Comparison of ENCODE assay signal across 9 cellular contexts in the genomic region with DNA sequence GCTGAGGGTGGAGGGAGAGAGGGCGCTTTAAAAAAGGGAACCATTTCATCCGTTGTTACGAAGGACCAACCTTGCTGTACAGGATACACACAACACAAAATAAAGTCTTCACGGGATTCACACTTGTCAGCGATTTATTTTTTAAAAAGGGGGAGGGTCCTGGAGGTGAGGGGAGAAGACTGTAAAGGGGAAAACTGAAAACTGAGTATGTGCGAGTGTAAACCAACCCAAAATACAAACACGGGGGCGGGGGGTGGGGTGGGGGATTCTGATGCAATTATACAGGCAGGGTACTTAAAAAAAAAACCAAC. TPM values are rescaled to one million over a fixed set of nuclear protein-coding genes. Genes with fewer than 3 reads are reported as not detected.
DNase-seq lines count a peak whose midpoint lies in the region; ATAC-seq and TF ChIP-seq lines count a peak whose summit lies in the region.
"Had no signal": no experiment of that assay in that cellular context is flagged by ENCODE, and none has a peak within 500 bp of the region (broad histone marks: within the 10 kb centered on the region; RNA-seq: fewer than 3 reads in every experiment).

No MANE protein-coding gene starts in this region.

- H3K4me2 ChIP-seq in DOHH2 (ENCODE audit: low read length): peak overlapping the region; percentile 98

- H3K79me2 ChIP-seq in DOHH2 (ENCODE audit: control insufficient read depth, low read length): peaks cover 32% of the 10 kb centered on the region

- intact Hi-C loops in activated T-helper 1 cell treated with anti-CD3 and anti-CD28 coated beads, Interleukin-12 subunit alpha, Interleukin-12 subunit beta, Interleukin-2, Interleukin-4 antibody, amounts not matched to agents 30 ng/mL and 10 ng/mL and 1 ng/mL, durations not matched to agents 14 hours and 24 hours and 36 hours (cut with micrococcal nuclease): loop anchor here (2.0 kb wide), 1 partner anchor 246 kb away; a partner anchor contains a TSS

- H3K27me3 ChIP-seq in DOHH2 (ENCODE audit: control insufficient read depth, low read length): no peaks in the 10 kb centered on the region
- no peaks in the 10 kb centered on the region for H3K27me3 ChIP-seq in iPS DF 6.9 (ENCODE audit: control insufficient read depth, insufficient read depth, low read length)

- H3K36me3 ChIP-seq in DOHH2 (ENCODE audit: control insufficient read depth, low read length): peaks cover 53% of the 10 kb centered on the region
- peaks cover 20% of the 10 kb centered on the region; the same call in 1 of the 2 replicates for H3K36me3 ChIP-seq in iPS DF 6.9 (ENCODE audit: control insufficient read depth, insufficient read depth, low read length)

- H3K27ac Mint-ChIP-seq in activated T-helper 1 cell treated with anti-CD3 and anti-CD28 coated beads, Interleukin-12 subunit alpha, Interleukin-12 subunit beta, Interleukin-2, Interleukin-4 antibody, amounts not matched to agents 30 ng/mL and 10 ng/mL and 1 ng/mL, durations not matched to agents 14 hours and 24 hours and 36 hours: peak overlapping the region; percentile 95
- H3K27ac Mint-ChIP-seq in stimulated activated naive CD8-positive, alpha-beta T cell treated with anti-CD3 and anti-CD28 coated beads, Interleukin-15, amount 100 ng/mL, for 72 hours: peak overlapping the region; percentile 97 to 98

- DNase-seq in activated T-helper 1 cell treated with anti-CD3 and anti-CD28 coated beads, Interleukin-12 subunit alpha, Interleukin-12 subunit beta, Interleukin-2, Interleukin-4 antibody, amounts not matched to agents 30 ng/mL and 10 ng/mL and 1 ng/mL, durations not matched to agents 14 hours and 24 hours and 36 hours (ENCODE audit: low spot score): no peak
- DNase-seq in iPS DF 6.9 (ENCODE audit: low read depth, low spot score) (no peak), putamen (ENCODE audit: low spot score) (no peak), NCI-H146 (lab: John Stamatoyannopoulos, UW) (no peak), NCI-H1436 treated with DMSO at 0.1 percent for 48 hours (lab: John Stamatoyannopoulos, UW) (no peak)
- no peak for DNase-seq in stimulated activated naive CD8-positive, alpha-beta T cell treated with anti-CD3 and anti-CD28 coated beads, Interleukin-15, amount 100 ng/mL, for 72 hours

- no peaks in the 10 kb centered on the region for H4K20me1 ChIP-seq in DOHH2 (ENCODE audit: control insufficient read depth, insufficient read depth, low read depth, low read length)

- H3K4me1 ChIP-seq in DOHH2 (ENCODE audit: control insufficient read depth, low read length) (peaks cover 28% of the 10 kb centered on the region), iPS DF 6.9 (ENCODE audit: control insufficient read depth, insufficient read depth, low read length) (no peaks in the 10 kb centered on the region)

- peak; percentile 23 for ATAC-seq in HG02938 (IDR thresholded peaks at IDR 0.05; ENCODE audit: unreplicated experiment)
- ATAC-seq in stimulated activated naive CD8-positive, alpha-beta T cell treated with anti-CD3 and anti-CD28 coated beads, Interleukin-15, amount 100 ng/mL, for 72 hours: peak; percentile 31

- H3K9me3 ChIP-seq in DOHH2 (ENCODE audit: control insufficient read depth, insufficient read depth, low read length) (no peaks in the 10 kb centered on the region), iPS DF 6.9 (ENCODE audit: control insufficient read depth, insufficient read depth, low read length) (no peaks in the 10 kb centered on the region)

- peak overlapping the region; percentile 83 for H3K4me3 ChIP-seq in DOHH2 (ENCODE audit: low read length)
- peak overlapping the region; percentile 54; the same call in 1 of the 2 replicates for H3K4me3 ChIP-seq in iPS DF 6.9 (ENCODE audit: low read length)

- peaks cover 52% of the 10 kb centered on the region for H3K4me1 Mint-ChIP-seq in activated T-helper 1 cell treated with anti-CD3 and anti-CD28 coated beads, Interleukin-12 subunit alpha, Interleukin-12 subunit beta, Interleukin-2, Interleukin-4 antibody, amounts not matched to agents 30 ng/mL and 10 ng/mL and 1 ng/mL, durations not matched to agents 14 hours and 24 hours and 36 hours (ENCODE audit: low read depth)
- peaks cover 52% of the 10 kb centered on the region for H3K4me1 Mint-ChIP-seq in stimulated activated naive CD8-positive, alpha-beta T cell treated with anti-CD3 and anti-CD28 coated beads, Interleukin-15, amount 100 ng/mL, for 72 hours

- H3K27ac ChIP-seq in DOHH2 (ENCODE audit: low read depth, low read length): peak overlapping the region; percentile 93
- H3K27ac ChIP-seq in iPS DF 6.9 (ENCODE audit: low read length): no peak overlapping the region

- H3K9me2 ChIP-seq in DOHH2 (replicated peaks; ENCODE audit: control insufficient read depth, low read length): no peaks in the 10 kb centered on the region

- H3F3A ChIP-seq in DOHH2 (ENCODE audit: control insufficient read depth, insufficient read depth): peaks cover 23% of the 10 kb centered on the region

- no CpG with 5 or more reads among the region's 8 CpGs for WGBS in iPS DF 6.9 (ENCODE audit: insufficient coverage, insufficient read length)

- no peaks in the 10 kb centered on the region for H3K9me3 Mint-ChIP-seq in activated T-helper 1 cell treated with anti-CD3 and anti-CD28 coated beads, Interleukin-12 subunit alpha, Interleukin-12 subunit beta, Interleukin-2, Interleukin-4 antibody, amounts not matched to agents 30 ng/mL and 10 ng/mL and 1 ng/mL, durations not matched to agents 14 hours and 24 hours and 36 hours
- no peaks in the 10 kb centered on the region for H3K9me3 Mint-ChIP-seq in stimulated activated naive CD8-positive, alpha-beta T cell treated with anti-CD3 and anti-CD28 coated beads, Interleukin-15, amount 100 ng/mL, for 72 hours

- H3K27me3 Mint-ChIP-seq in activated T-helper 1 cell treated with anti-CD3 and anti-CD28 coated beads, Interleukin-12 subunit alpha, Interleukin-12 subunit beta, Interleukin-2, Interleukin-4 antibody, amounts not matched to agents 30 ng/mL and 10 ng/mL and 1 ng/mL, durations not matched to agents 14 hours and 24 hours and 36 hours (ENCODE audit: insufficient read depth): no peaks in the 10 kb centered on the region
- H3K27me3 Mint-ChIP-seq in stimulated activated naive CD8-positive, alpha-beta T cell treated with anti-CD3 and anti-CD28 coated beads, Interleukin-15, amount 100 ng/mL, for 72 hours: no peaks in the 10 kb centered on the region

- no peak for TF ChIP-seq CTCF in DOHH2 (IDR thresholded peaks at IDR 0.05; ENCODE audit: low read depth, low read length, poor library complexity, severe bottlenecking)

- H3K4me3 Mint-ChIP-seq in activated T-helper 1 cell treated with anti-CD3 and anti-CD28 coated beads, Interleukin-12 subunit alpha, Interleukin-12 subunit beta, Interleukin-2, Interleukin-4 antibody, amounts not matched to agents 30 ng/mL and 10 ng/mL and 1 ng/mL, durations not matched to agents 14 hours and 24 hours and 36 hours: peak overlapping the region; percentile 88
- H3K4me3 Mint-ChIP-seq in stimulated activated naive CD8-positive, alpha-beta T cell treated with anti-CD3 and anti-CD28 coated beads, Interleukin-15, amount 100 ng/mL, for 72 hours: peak overlapping the region; percentile 91 to 93

- peaks cover 36% of the 10 kb centered on the region for H3K36me3 Mint-ChIP-seq in activated T-helper 1 cell treated with anti-CD3 and anti-CD28 coated beads, Interleukin-12 subunit alpha, Interleukin-12 subunit beta, Interleukin-2, Interleukin-4 antibody, amounts not matched to agents 30 ng/mL and 10 ng/mL and 1 ng/mL, durations not matched to agents 14 hours and 24 hours and 36 hours (ENCODE audit: low read depth)

RNA-seq across cellular contexts. Expression of a gene that starts 0.5 kb away (rescaled TPM):
- 85.0 and 85.1 TPM in 2 replicates for total RNA-seq in activated T-helper 1 cell treated with anti-CD3 and anti-CD28 coated beads, Interleukin-12 subunit alpha, Interleukin-12 subunit beta, Interleukin-2, Interleukin-4 antibody, amounts not matched to agents 30 ng/mL and 10 ng/mL and 1 ng/mL, durations not matched to agents 14 hours and 24 hours and 36 hours

RNA-seq across cellular contexts. Expression of a gene that starts 19.9 kb away (rescaled TPM):
- total RNA-seq in activated T-helper 1 cell treated with anti-CD3 and anti-CD28 coated beads, Interleukin-12 subunit alpha, Interleukin-12 subunit beta, Interleukin-2, Interleukin-4 antibody, amounts not matched to agents 30 ng/mL and 10 ng/mL and 1 ng/mL, durations not matched to agents 14 hours and 24 hours and 36 hours: 0.78 and 1.1 TPM in 2 replicates
- total RNA-seq: M059J had no signal

RNA-seq across cellular contexts. Expression of a gene that starts 41.0 kb away (rescaled TPM):
- 0.21 and 0.24 TPM in 2 replicates for total RNA-seq in activated T-helper 1 cell treated with anti-CD3 and anti-CD28 coated beads, Interleukin-12 subunit alpha, Interleukin-12 subunit beta, Interleukin-2, Interleukin-4 antibody, amounts not matched to agents 30 ng/mL and 10 ng/mL and 1 ng/mL, durations not matched to agents 14 hours and 24 hours and 36 hours
- total RNA-seq: M059J had no signal

RNA-seq across cellular contexts. Expression of a gene that starts 41.5 kb away (rescaled TPM):
- total RNA-seq in activated T-helper 1 cell treated with anti-CD3 and anti-CD28 coated beads, Interleukin-12 subunit alpha, Interleukin-12 subunit beta, Interleukin-2, Interleukin-4 antibody, amounts not matched to agents 30 ng/mL and 10 ng/mL and 1 ng/mL, durations not matched to agents 14 hours and 24 hours and 36 hours: 107 and 109 TPM in 2 replicates

RNA-seq across cellular contexts. Expression of a gene that starts 47.5 kb away (rescaled TPM):
- total RNA-seq in activated T-helper 1 cell treated with anti-CD3 and anti-CD28 coated beads, Interleukin-12 subunit alpha, Interleukin-12 subunit beta, Interleukin-2, Interleukin-4 antibody, amounts not matched to agents 30 ng/mL and 10 ng/mL and 1 ng/mL, durations not matched to agents 14 hours and 24 hours and 36 hours: 0.13 and 0.37 TPM in 2 replicates
